27 cellular contexts compared by ENCODE assay signal in genomic region chr2:75822336-75822735, GRCh38.
"Had no signal": no experiment of that assay in that cellular context is flagged by ENCODE, and none has a peak within 500 bp of the region (broad histone marks: within the 10 kb centered on the region; RNA-seq: fewer than 3 reads in every experiment).

No MANE protein-coding gene starts in this region.

- H3K27me3 ChIP-seq: hepatocyte, left lung, right atrium auricular region, right lobe of liver, tibial nerve, uterus had no signal

- H3K36me3 Mint-ChIP-seq: naive B cell; natural killer cell; stimulated activated memory B cell treated with anti-CD40 and anti-IgM and Interleukin-4, amounts not matched to agents 10 μg/mL and 1 μg/mL and 100 μg/mL, for 72 hours; type B pancreatic cell had no signal

- H3K27me3 Mint-ChIP-seq: stimulated activated naive CD8-positive, alpha-beta T cell treated with anti-CD3 and anti-CD28 coated beads, Interleukin-15, amount 100 ng/mL, for 72 hours; type B pancreatic cell had no signal

- H3K4me1 ChIP-seq: left lung, lower lobe of right lung, parathyroid adenoma, psoas muscle, right atrium auricular region, right lobe of liver, tibial nerve, uterus had no signal

- H3K27ac Mint-ChIP-seq: mesothelial cell of epicardium; naive B cell; natural killer cell; stimulated activated memory B cell treated with anti-CD40 and anti-IgM and Interleukin-4, amounts not matched to agents 10 μg/mL and 1 μg/mL and 100 μg/mL, for 72 hours; type B pancreatic cell had no signal

- DNase-seq: kidney glomerular epithelial cell; left colon; left lung; lower lobe of right lung; mesendoderm; naive B cell; natural killer cell; nucleus accumbens; psoas muscle; right lobe of liver; stimulated activated CD4-positive, alpha-beta T cell treated with anti-CD3 and anti-CD28 coated beads, Interleukin-1b, Interleukin-23, amount 100 ng/mL, for 48 hours; stimulated activated CD4-positive, alpha-beta T cell treated with anti-CD3 and anti-CD28 coated beads, Interleukin-2, amount 100 ng/mL, for 48 hours; stimulated activated CD4-positive, alpha-beta T cell treated with anti-CD3 and anti-CD28 coated beads, Interleukin-4, amount 100 ng/mL, for 4 hours; stimulated activated CD8-positive, alpha-beta memory T cell treated with anti-CD3 and anti-CD28 coated beads, Interleukin-4, amount 100 ng/mL, for 48 hours; stimulated activated naive CD4-positive, alpha-beta T cell treated with Interleukin-2 at 50 U/mL for 16 hours; stimulated activated naive CD8-positive, alpha-beta T cell treated with anti-CD3 and anti-CD28 coated beads, Interleukin-15, amount 100 ng/mL, for 72 hours; substantia nigra; uterus had no signal

- H3K9me3 ChIP-seq: psoas muscle, right lobe of liver, uterus had no signal

- H3K27ac ChIP-seq: hepatocyte, left lung, lower lobe of right lung, parathyroid adenoma, psoas muscle, right atrium auricular region, right lobe of liver, tibial nerve, uterus had no signal

- ATAC-seq: left colon; left lung; lower lobe of right lung; natural killer cell; psoas muscle; right lobe of liver; stimulated activated memory B cell treated with anti-CD40 and anti-IgM and Interleukin-4, amounts not matched to agents 10 μg/mL and 1 μg/mL and 100 μg/mL, for 72 hours; stimulated activated naive CD8-positive, alpha-beta T cell treated with anti-CD3 and anti-CD28 coated beads, Interleukin-15, amount 100 ng/mL, for 72 hours had no signal

- FAIRE-seq: keratinocyte had no signal

- H3K79me2 ChIP-seq: hepatocyte, parathyroid adenoma had no signal

- H3K9ac ChIP-seq: parathyroid adenoma had no signal

- H3K4me3 ChIP-seq: hepatocyte, left lung, lower lobe of right lung, psoas muscle, right atrium auricular region, right lobe of liver, smooth muscle cell, tibial nerve, uterus had no signal

- H3K4me3 Mint-ChIP-seq: mesothelial cell of epicardium; naive B cell; natural killer cell; stimulated activated memory B cell treated with anti-CD40 and anti-IgM and Interleukin-4, amounts not matched to agents 10 μg/mL and 1 μg/mL and 100 μg/mL, for 72 hours; stimulated activated naive CD8-positive, alpha-beta T cell treated with anti-CD3 and anti-CD28 coated beads, Interleukin-15, amount 100 ng/mL, for 72 hours; type B pancreatic cell had no signal

- H2AFZ ChIP-seq: hepatocyte, parathyroid adenoma had no signal

- H3K4me1 Mint-ChIP-seq: mesothelial cell of epicardium; naive B cell; natural killer cell; stimulated activated memory B cell treated with anti-CD40 and anti-IgM and Interleukin-4, amounts not matched to agents 10 μg/mL and 1 μg/mL and 100 μg/mL, for 72 hours; stimulated activated naive CD8-positive, alpha-beta T cell treated with anti-CD3 and anti-CD28 coated beads, Interleukin-15, amount 100 ng/mL, for 72 hours had no signal

- H3K4me2 ChIP-seq: hepatocyte, smooth muscle cell had no signal

- H3K36me3 ChIP-seq: left lung, lower lobe of right lung, right atrium auricular region, right lobe of liver, tibial nerve, uterus had no signal
